ENCODE assay signal across 1 cellular context in the genomic region with DNA sequence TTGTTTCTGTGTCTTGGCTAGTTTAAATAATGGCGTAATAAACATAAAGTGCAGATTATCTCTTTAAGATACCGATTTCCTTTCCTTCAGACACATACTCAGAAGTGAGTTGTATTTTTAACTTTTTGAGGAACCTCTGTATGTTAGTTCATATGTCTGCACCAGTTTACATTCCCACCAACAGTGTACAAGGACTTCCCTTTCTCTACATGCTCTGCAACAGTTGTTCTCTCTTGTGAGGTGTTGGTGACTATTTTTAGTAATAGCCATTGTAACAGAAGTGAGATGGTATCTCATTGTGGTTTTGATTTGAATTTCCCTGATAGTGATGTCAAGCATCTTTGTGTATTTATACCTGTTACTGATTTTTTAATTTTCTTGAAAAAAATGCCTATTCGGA.
TF ChIP-seq lines count a peak whose summit lies in the region.

No MANE protein-coding gene starts in this region.

TF ChIP-seq in WTC11, 78 proteins besides CTCF, POLR2A, EP300 and RAD21:
- TF ChIP-seq CREB1 (CRISPR knock-in tag; IDR thresholded peaks at IDR 0.05) (no peak), GRHL2 (CRISPR knock-in tag; IDR thresholded peaks at IDR 0.05; ENCODE audit: insufficient replicate concordance, severe bottlenecking) (no peak), SMAD3 (CRISPR knock-in tag; IDR thresholded peaks at IDR 0.05; ENCODE audit: borderline replicate concordance) (no peak), NFYB (CRISPR knock-in tag; conservative IDR thresholded peaks at IDR 0.05; ENCODE audit: low read depth) (no peak), ZNF121 (CRISPR knock-in tag; IDR thresholded peaks at IDR 0.05) (no peak), ZMAT4 (CRISPR knock-in tag; IDR thresholded peaks at IDR 0.05) (no peak), GTF2I (CRISPR knock-in tag; conservative IDR thresholded peaks at IDR 0.05) (no peak), GABPB1 (CRISPR knock-in tag; IDR thresholded peaks at IDR 0.05) (no peak), MYBL2 (CRISPR knock-in tag; IDR thresholded peaks at IDR 0.05) (no peak), NR1H2 (CRISPR knock-in tag; IDR thresholded peaks at IDR 0.05) (no peak), ZNF219 (CRISPR knock-in tag; IDR thresholded peaks at IDR 0.05; ENCODE audit: borderline replicate concordance) (no peak), IRF2 (CRISPR knock-in tag; IDR thresholded peaks at IDR 0.05; ENCODE audit: borderline replicate concordance, low read depth) (no peak)
- TF ChIP-seq, protein P1, sequence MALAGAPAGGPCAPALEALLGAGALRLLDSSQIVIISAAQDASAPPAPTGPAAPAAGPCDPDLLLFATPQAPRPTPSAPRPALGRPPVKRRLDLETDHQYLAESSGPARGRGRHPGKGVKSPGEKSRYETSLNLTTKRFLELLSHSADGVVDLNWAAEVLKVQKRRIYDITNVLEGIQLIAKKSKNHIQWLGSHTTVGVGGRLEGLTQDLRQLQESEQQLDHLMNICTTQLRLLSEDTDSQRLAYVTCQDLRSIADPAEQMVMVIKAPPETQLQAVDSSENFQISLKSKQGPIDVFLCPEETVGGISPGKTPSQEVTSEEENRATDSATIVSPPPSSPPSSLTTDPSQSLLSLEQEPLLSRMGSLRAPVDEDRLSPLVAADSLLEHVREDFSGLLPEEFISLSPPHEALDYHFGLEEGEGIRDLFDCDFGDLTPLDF (CRISPR knock-in tag; IDR thresholded peaks at IDR 0.05), result no peak
